ENCODE assay signal across 8 cellular contexts in the genomic region with DNA sequence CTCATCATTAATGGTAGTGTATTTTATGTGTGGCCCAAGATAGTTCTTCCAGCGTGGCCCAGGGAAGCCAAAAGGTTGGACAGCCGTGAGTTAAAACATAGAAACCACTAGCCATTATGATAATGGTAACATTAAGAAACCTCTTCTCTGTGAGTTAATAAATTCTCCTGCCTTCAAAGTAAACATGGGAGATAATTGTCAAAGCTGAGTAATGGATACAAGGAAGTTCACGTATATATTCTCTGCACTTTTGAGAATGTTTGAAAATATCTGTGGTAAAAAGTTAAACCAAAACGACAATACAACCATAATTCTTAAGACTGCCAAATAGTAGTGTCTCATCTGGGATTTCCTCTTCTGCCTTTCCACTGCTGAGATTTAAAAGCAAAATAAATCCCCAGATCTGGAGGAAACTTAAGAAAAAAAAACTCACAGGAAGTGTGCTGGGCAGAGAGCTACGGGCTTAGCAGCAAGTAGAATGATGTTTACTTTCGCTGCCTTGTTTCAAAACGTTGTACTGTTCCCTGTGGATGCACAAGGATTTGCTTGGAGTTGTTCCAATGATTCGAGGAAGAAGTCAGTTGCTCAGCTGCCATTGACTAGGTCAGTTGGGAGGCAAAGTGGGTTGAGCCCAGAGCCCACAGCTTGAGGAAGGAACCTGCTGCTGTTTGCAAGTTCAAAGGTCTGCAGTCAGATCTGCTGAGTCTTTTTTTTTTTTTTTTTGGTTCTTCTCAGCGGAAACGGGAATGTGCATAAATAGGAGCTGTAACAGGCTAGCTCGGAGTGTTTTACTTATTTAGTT. TPM values are rescaled to one million over a fixed set of nuclear protein-coding genes. Genes with fewer than 3 reads are reported as not detected.
A peak's percentile ranks its signal among the peaks of the same experiment; 100 is the strongest.
DNase-seq lines count a peak whose midpoint lies in the region; ATAC-seq and TF ChIP-seq lines count a peak whose summit lies in the region.

No MANE protein-coding gene starts in this region.

- no peak for TF ChIP-seq EP300 in stomach (IDR thresholded peaks at IDR 0.05)

- peak; percentile 37 to 39 for DNase-seq in HAP-1 (ENCODE audit: low spot score in 2 of 2)
- peak; percentile 67 to 87 for DNase-seq in T47D (ENCODE audit: low read depth in 1 of 2, low spot score in 1 of 2)
- DNase-seq in left colon, result peak; percentile 71 to 92
- DNase-seq in stomach, result peak; percentile 74

- peak overlapping the region; percentile 93 to 100 (median 96) for H3K4me2 ChIP-seq in BLaER1 treated with 17β-estradiol and CSF1 and Interleukin-3, amounts not matched to agents 10 nM and 100 nM
- peak overlapping the region; percentile 92 for H3K4me2 ChIP-seq in OCI-LY1 (ENCODE audit: low read length)

- peak overlapping the region in 6 of 11 experiments; percentile 36 to 90 (median 88); a peak in 11 of 22 replicates for H3K27ac ChIP-seq in BLaER1 treated with 17β-estradiol and CSF1 and Interleukin-3, amounts not matched to agents 10 nM and 100 nM
- H3K27ac ChIP-seq in OCI-LY1 (ENCODE audit: low read depth, low read length, poor library complexity, severe bottlenecking) (peak overlapping the region; percentile 89), stomach (peak overlapping the region; percentile 84 to 95 (median 95))

- peak overlapping the region in 6 of 11 experiments; percentile 33 to 96 (median 91); a peak in 9 of 22 replicates for H3K9ac ChIP-seq in BLaER1 treated with 17β-estradiol and CSF1 and Interleukin-3, amounts not matched to agents 10 nM and 100 nM
- H3K9ac ChIP-seq in OCI-LY1 (ENCODE audit: low read length), result peak overlapping the region; percentile 94

- intact Hi-C loops in left colon (cut with DNase I, micrococcal nuclease), result no loop called here
- intact Hi-C loops in stomach (cut with DNase I; ENCODE audit: low total_unique reads), result no loop called here

- ATAC-seq in left colon (peak; percentile 63), GM18867 (IDR thresholded peaks at IDR 0.05; ENCODE audit: unreplicated experiment) (no peak), GM18517 (IDR thresholded peaks at IDR 0.05; ENCODE audit: unreplicated experiment) (no peak)

- H3K27me3 ChIP-seq in BLaER1 treated with 17β-estradiol and CSF1 and Interleukin-3, amounts not matched to agents 10 nM and 100 nM, result peaks cover 0 to 75% (median 64%) of the 10 kb centered on the region in 11 experiments; a peak in 19 of 22 replicates
- H3K27me3 ChIP-seq in HAP-1 (ENCODE audit: low read depth) (no peaks in the 10 kb centered on the region), OCI-LY1 (ENCODE audit: insufficient read depth, low read length) (no peaks in the 10 kb centered on the region), stomach (no peaks in the 10 kb centered on the region)

- H3K4me3 ChIP-seq in BLaER1 treated with 17β-estradiol and CSF1 and Interleukin-3, amounts not matched to agents 10 nM and 100 nM, result peak overlapping the region in 6 of 10 experiments; percentile 66 to 94 (median 86); a peak in 8 of 20 replicates
- H3K4me3 ChIP-seq in HAP-1 (peak overlapping the region; percentile 69), OCI-LY1 (ENCODE audit: low read depth, low read length, poor library complexity, severe bottlenecking) (peak overlapping the region; percentile 87), stomach (peak overlapping the region; percentile 73 to 95 (median 78))

- WGBS in stomach, 5 donors, result 8 to 12% (median 10%) methylated on average over 11 of the region's 11 CpGs

- no peaks in the 10 kb centered on the region for H3K9me2 ChIP-seq in OCI-LY1 (ENCODE audit: low read depth, low read length)

- in situ Hi-C loops in HAP-1 (cut with MboI; ENCODE audit: low sequenced_read_pairs), result no loop called here
- in situ Hi-C loops in T47D (cut with HindIII; ENCODE audit: low pct_unique_long_range_greater_than_20kb, low sequenced_read_pairs), result no loop called here

- no peak for TF ChIP-seq POLR2A in stomach (IDR thresholded peaks at IDR 0.05)

- H3K9me3 ChIP-seq in BLaER1 treated with 17β-estradiol and CSF1 and Interleukin-3, amounts not matched to agents 10 nM and 100 nM (replicated peaks in 1 of 11), result no peaks in the 10 kb centered on the region
- H3K9me3 ChIP-seq in HAP-1 (no peaks in the 10 kb centered on the region), OCI-LY1 (ENCODE audit: low read length) (no peaks in the 10 kb centered on the region), stomach (no peaks in the 10 kb centered on the region)

- peaks cover 0 to 32% (median 0%) of the 10 kb centered on the region in 11 experiments; a peak in 6 of 22 replicates for H3K36me3 ChIP-seq in BLaER1 treated with 17β-estradiol and CSF1 and Interleukin-3, amounts not matched to agents 10 nM and 100 nM
- H3K36me3 ChIP-seq in HAP-1 (replicated peaks) (peaks cover 11% of the 10 kb centered on the region), OCI-LY1 (ENCODE audit: insufficient read depth, low read length) (peaks cover 22% of the 10 kb centered on the region), stomach (peaks cover 4 to 15% (median 14%) of the 10 kb centered on the region in 4 donors)

- TF ChIP-seq CTCF in OCI-LY1 (IDR thresholded peaks at IDR 0.05; ENCODE audit: low read length) (no peak), stomach (IDR thresholded peaks at IDR 0.05) (no peak)

- H3K4me1 ChIP-seq in BLaER1 treated with 17β-estradiol and CSF1 and Interleukin-3, amounts not matched to agents 10 nM and 100 nM, result peaks cover 45 to 91% (median 71%) of the 10 kb centered on the region in 10 experiments
- H3K4me1 ChIP-seq in HAP-1, result peaks cover 16% of the 10 kb centered on the region
- H3K4me1 ChIP-seq in OCI-LY1 (ENCODE audit: insufficient read depth, low read length, severe bottlenecking), result peaks cover 61% of the 10 kb centered on the region
- peaks cover 22 to 61% (median 33%) of the 10 kb centered on the region in 4 donors for H3K4me1 ChIP-seq in stomach

- H4K20me1 ChIP-seq in BLaER1 treated with 17β-estradiol and CSF1 and Interleukin-3, amounts not matched to agents 10 nM and 100 nM, result peaks cover 0 to 8% (median 0%) of the 10 kb centered on the region in 11 experiments; a peak in 3 of 22 replicates
- no peaks in the 10 kb centered on the region for H4K20me1 ChIP-seq in OCI-LY1 (ENCODE audit: insufficient read depth, low read length)

- peaks cover 26% of the 10 kb centered on the region for H3K79me2 ChIP-seq in OCI-LY1 (ENCODE audit: insufficient read depth, low read length)

- H3F3A ChIP-seq in OCI-LY1 (ENCODE audit: insufficient read depth, low read length), result 0 out of 2 replicates have a peak, but pooled peaks cover 1% of the 10 kb centered on the region

- H2AFZ ChIP-seq in OCI-LY1 (ENCODE audit: low read length), result no peak overlapping the region

RNA-seq across cellular contexts. Expression of a gene that starts 1.7 kb away (rescaled TPM):
- 10 to 100 TPM; 84.7 to 96.4 TPM for total RNA-seq in left colon
- total RNA-seq in stomach, result 10 to 100 TPM; 15.2 to 78.2 (median 48.4) TPM
- 10 to 100 TPM in 1 of 3 donors, 1 to 10 TPM in 2; 5.8 to 24.2 (median 6.3) TPM for polyA plus RNA-seq in stomach

RNA-seq across cellular contexts. Expression of a gene that starts 37.4 kb away (rescaled TPM):
- total RNA-seq in left colon (10 to 100 TPM; 17.4 to 18.0 TPM), stomach (10 to 100 TPM in 2 of 5 donors, 1 to 10 TPM in 3; 4.1 to 19.2 (median 5.0) TPM)
- 10 to 100 TPM in 2 of 3 donors, 1 to 10 TPM in 1; 8.4 to 14.3 (median 11.5) TPM for polyA plus RNA-seq in stomach

RNA-seq across cellular contexts. Expression of a gene that starts 37.7 kb away (rescaled TPM):
- total RNA-seq in left colon (10 to 100 TPM; 42.0 to 56.9 TPM), stomach (100 to 1,000 TPM in 1 of 5 donors, 10 to 100 TPM in 4; 14.6 to 167 (median 41.7) TPM)
- polyA plus RNA-seq in stomach, result 10 to 100 TPM; 28.5 to 64.6 (median 34.1) TPM
